In genomic region chr9:34647084-34647403, GRCh38 we compare ENCODE assay signal across 1 cellular context.
TF ChIP-seq lines count a peak whose summit lies in the region.

No MANE protein-coding gene starts in this region.

TF ChIP-seq in K562, 482 proteins besides CTCF, POLR2A, EP300 and RAD21:
- TF ChIP-seq, protein P1, sequence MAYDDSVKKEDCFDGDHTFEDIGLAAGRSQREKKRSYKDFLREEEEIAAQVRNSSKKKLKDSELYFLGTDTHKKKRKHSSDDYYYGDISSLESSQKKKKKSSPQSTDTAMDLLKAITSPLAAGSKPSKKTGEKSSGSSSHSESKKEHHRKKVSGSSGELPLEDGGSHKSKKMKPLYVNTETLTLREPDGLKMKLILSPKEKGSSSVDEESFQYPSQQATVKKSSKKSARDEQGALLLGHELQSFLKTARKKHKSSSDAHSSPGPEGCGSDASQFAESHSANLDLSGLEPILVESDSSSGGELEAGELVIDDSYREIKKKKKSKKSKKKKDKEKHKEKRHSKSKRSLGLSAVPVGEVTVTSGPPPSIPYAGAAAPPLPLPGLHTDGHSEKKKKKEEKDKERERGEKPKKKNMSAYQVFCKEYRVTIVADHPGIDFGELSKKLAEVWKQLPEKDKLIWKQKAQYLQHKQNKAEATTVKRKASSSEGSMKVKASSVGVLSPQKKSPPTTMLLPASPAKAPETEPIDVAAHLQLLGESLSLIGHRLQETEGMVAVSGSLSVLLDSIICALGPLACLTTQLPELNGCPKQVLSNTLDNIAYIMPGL (CRISPR knock-in tag; IDR thresholded peaks at IDR 0.05): 0 out of 2 replicates have a peak, but pooled peaks have one; percentile 17
- TF ChIP-seq MBD2 (IDR thresholded peaks at IDR 0.05; ENCODE audit: borderline replicate concordance, low read depth) (no peak), MTA3 (IDR thresholded peaks at IDR 0.05; ENCODE audit: borderline replicate concordance) (peak; percentile 2; the same call in 1 of the 2 replicates), HDAC1 (IDR thresholded peaks at IDR 0.05) (no peak)
